7 cellular contexts compared by ENCODE assay signal in the genomic region with DNA sequence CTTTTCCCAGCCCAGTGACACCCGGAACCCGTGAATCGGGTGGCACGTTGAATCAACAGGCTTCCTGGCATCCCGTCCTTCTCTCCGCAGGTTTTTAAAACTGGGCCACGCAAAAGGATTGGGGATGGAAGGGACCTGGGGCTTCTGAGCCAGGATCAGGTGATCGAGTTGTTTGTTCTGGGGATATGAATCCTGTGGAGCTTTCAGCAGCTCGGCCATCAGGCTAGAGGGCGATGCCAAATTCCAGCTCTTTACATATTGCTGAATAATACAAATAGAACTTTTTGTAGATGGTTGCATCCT. TPM values are rescaled to one million over a fixed set of nuclear protein-coding genes. Genes with fewer than 3 reads are reported as not detected.
DNase-seq lines count a peak whose midpoint lies in the region; ATAC-seq and TF ChIP-seq lines count a peak whose summit lies in the region.

No MANE protein-coding gene starts in this region.

- no peak for ATAC-seq in T-helper 17 cell
- no peak for ATAC-seq in stimulated activated effector memory CD8-positive, alpha-beta T cell treated with anti-CD3 and anti-CD28 coated beads, Interleukin-12 subunit alpha, Interleukin-12 subunit beta, amount 100 ng/mL, for 72 hours
- ATAC-seq in HG02588 (IDR thresholded peaks at IDR 0.05; ENCODE audit: unreplicated experiment): no peak

- H3K4me3 Mint-ChIP-seq in T-helper 17 cell (peak overlapping the region; percentile 99), glutamatergic neuron (ENCODE audit: unreplicated experiment) (peak overlapping the region; percentile 99)
- H3K4me3 Mint-ChIP-seq in stimulated activated effector memory CD8-positive, alpha-beta T cell treated with anti-CD3 and anti-CD28 coated beads, Interleukin-12 subunit alpha, Interleukin-12 subunit beta, amount 100 ng/mL, for 72 hours: peak overlapping the region; percentile 97

- in situ Hi-C loops in HAP-1 (cut with MboI; ENCODE audit: low sequenced_read_pairs): no loop called here

- no peak for DNase-seq in HAP-1 (ENCODE audit: low spot score in 2 of 2)
- no peak for DNase-seq in T-helper 17 cell
- no peak for DNase-seq in glutamatergic neuron
- DNase-seq in stimulated activated effector memory CD8-positive, alpha-beta T cell treated with anti-CD3 and anti-CD28 coated beads, Interleukin-12 subunit alpha, Interleukin-12 subunit beta, amount 100 ng/mL, for 72 hours (ENCODE audit: low spot score in 2 of 2): no peak
- DNase-seq in foreskin melanocyte: no peak
- no peak for DNase-seq in posterior vena cava (ENCODE audit: low spot score)

- H3K4me1 Mint-ChIP-seq in T-helper 17 cell: peaks cover 47% of the 10 kb centered on the region
- peaks cover 11% of the 10 kb centered on the region for H3K4me1 Mint-ChIP-seq in glutamatergic neuron (ENCODE audit: low read depth, unreplicated experiment)
- peaks cover 54% of the 10 kb centered on the region for H3K4me1 Mint-ChIP-seq in stimulated activated effector memory CD8-positive, alpha-beta T cell treated with anti-CD3 and anti-CD28 coated beads, Interleukin-12 subunit alpha, Interleukin-12 subunit beta, amount 100 ng/mL, for 72 hours

- intact Hi-C loops in posterior vena cava (cut with DNase I): no loop called here

- peaks cover 6% of the 10 kb centered on the region for H3K9me3 Mint-ChIP-seq in glutamatergic neuron (ENCODE audit: unreplicated experiment)
- no peaks in the 10 kb centered on the region for H3K9me3 Mint-ChIP-seq in stimulated activated effector memory CD8-positive, alpha-beta T cell treated with anti-CD3 and anti-CD28 coated beads, Interleukin-12 subunit alpha, Interleukin-12 subunit beta, amount 100 ng/mL, for 72 hours

- H3K36me3 Mint-ChIP-seq in T-helper 17 cell (ENCODE audit: low read depth) (peaks cover 18% of the 10 kb centered on the region), glutamatergic neuron (ENCODE audit: unreplicated experiment) (peaks cover 21% of the 10 kb centered on the region)
- peaks cover 82% of the 10 kb centered on the region for H3K36me3 Mint-ChIP-seq in stimulated activated effector memory CD8-positive, alpha-beta T cell treated with anti-CD3 and anti-CD28 coated beads, Interleukin-12 subunit alpha, Interleukin-12 subunit beta, amount 100 ng/mL, for 72 hours

- peak overlapping the region; percentile 63 for H3K4me3 ChIP-seq in HAP-1

- H3K27me3 Mint-ChIP-seq in T-helper 17 cell (no peaks in the 10 kb centered on the region), glutamatergic neuron (ENCODE audit: unreplicated experiment) (peaks cover 3% of the 10 kb centered on the region)

- H3K27ac Mint-ChIP-seq in T-helper 17 cell (peak overlapping the region; percentile 100), glutamatergic neuron (ENCODE audit: unreplicated experiment) (peak overlapping the region; percentile 96)
- H3K27ac Mint-ChIP-seq in stimulated activated effector memory CD8-positive, alpha-beta T cell treated with anti-CD3 and anti-CD28 coated beads, Interleukin-12 subunit alpha, Interleukin-12 subunit beta, amount 100 ng/mL, for 72 hours: peak overlapping the region; percentile 99

- peaks cover 9% of the 10 kb centered on the region for H3K4me1 ChIP-seq in HAP-1

- no peak for TF ChIP-seq CTCF in glutamatergic neuron (IDR thresholded peaks at IDR 0.05; ENCODE audit: partially characterized antibody, unreplicated experiment)

- no peaks in the 10 kb centered on the region for H3K27me3 ChIP-seq in HAP-1 (ENCODE audit: low read depth)

- H3K36me3 ChIP-seq in HAP-1 (replicated peaks): peaks cover 34% of the 10 kb centered on the region

- 0 out of 2 replicates have a peak, but pooled peaks cover 7% of the 10 kb centered on the region for H3K9me3 ChIP-seq in HAP-1
- no peaks in the 10 kb centered on the region for H3K9me3 ChIP-seq in T-helper 17 cell (ENCODE audit: control insufficient read depth, low read length, poor library complexity, severe bottlenecking)

RNA-seq across cellular contexts. Expression of gene SUPT6H, which starts 0.5 kb away (rescaled TPM):
- total RNA-seq in T-helper 17 cell (100 to 1,000 TPM; 136 to 139 TPM), glutamatergic neuron (ENCODE audit: unreplicated experiment) (108 TPM), posterior vena cava (10 to 100 TPM; 54.4 to 57.6 TPM)

RNA-seq across cellular contexts. Expression of gene SDF2, which starts 0.8 kb away (rescaled TPM):
- total RNA-seq in T-helper 17 cell: 10 to 100 TPM; 31.5 to 38.5 TPM
- 54.3 TPM for total RNA-seq in glutamatergic neuron (ENCODE audit: unreplicated experiment)
- 10 to 100 TPM; 30.7 to 33.5 TPM for total RNA-seq in posterior vena cava

RNA-seq across cellular contexts. Expression of gene BLTP2, which starts 17.5 kb away (rescaled TPM):
- total RNA-seq in T-helper 17 cell (100 to 1,000 TPM; 136 to 153 TPM), glutamatergic neuron (ENCODE audit: unreplicated experiment) (181 TPM), posterior vena cava (100 to 1,000 TPM; 105 to 120 TPM)

RNA-seq across cellular contexts. Expression of gene RSKR, which starts 48.5 kb away (rescaled TPM):
- total RNA-seq in T-helper 17 cell (1 to 10 TPM; 8.1 to 8.8 TPM), glutamatergic neuron (ENCODE audit: unreplicated experiment) (44.5 TPM), posterior vena cava (10 to 100 TPM in 1 of 2 donors, 1 to 10 TPM in 1; 4.7 to 10.1 TPM)

RNA-seq across cellular contexts. Expression of gene PROCA1, which starts 49.2 kb away (rescaled TPM):
- total RNA-seq in T-helper 17 cell (1 to 10 TPM; 4.8 to 6.3 TPM), glutamatergic neuron (ENCODE audit: unreplicated experiment) (36.5 TPM), posterior vena cava (1 to 10 TPM; 1.2 to 2.1 TPM)
